Comparison of ENCODE assay signal across 2 cellular contexts in genomic region chr20:25987073-25987927, GRCh38.
TF ChIP-seq lines count a peak whose summit lies in the region.

No MANE protein-coding gene starts in this region.

TF ChIP-seq in K562, 482 proteins besides CTCF, POLR2A, EP300 and RAD21 (continued from another document and continues in another):
- TF ChIP-seq, protein P1, sequence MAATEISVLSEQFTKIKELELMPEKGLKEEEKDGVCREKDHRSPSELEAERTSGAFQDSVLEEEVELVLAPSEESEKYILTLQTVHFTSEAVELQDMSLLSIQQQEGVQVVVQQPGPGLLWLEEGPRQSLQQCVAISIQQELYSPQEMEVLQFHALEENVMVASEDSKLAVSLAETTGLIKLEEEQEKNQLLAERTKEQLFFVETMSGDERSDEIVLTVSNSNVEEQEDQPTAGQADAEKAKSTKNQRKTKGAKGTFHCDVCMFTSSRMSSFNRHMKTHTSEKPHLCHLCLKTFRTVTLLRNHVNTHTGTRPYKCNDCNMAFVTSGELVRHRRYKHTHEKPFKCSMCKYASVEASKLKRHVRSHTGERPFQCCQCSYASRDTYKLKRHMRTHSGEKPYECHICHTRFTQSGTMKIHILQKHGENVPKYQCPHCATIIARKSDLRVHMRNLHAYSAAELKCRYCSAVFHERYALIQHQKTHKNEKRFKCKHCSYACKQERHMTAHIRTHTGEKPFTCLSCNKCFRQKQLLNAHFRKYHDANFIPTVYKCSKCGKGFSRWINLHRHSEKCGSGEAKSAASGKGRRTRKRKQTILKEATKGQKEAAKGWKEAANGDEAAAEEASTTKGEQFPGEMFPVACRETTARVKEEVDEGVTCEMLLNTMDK (IDR thresholded peaks at IDR 0.05; ENCODE audit: borderline replicate concordance, insufficient read depth, low read depth, low read length, poor library complexity, severe bottlenecking) = peak; percentile 30
- 0 out of 2 replicates have a peak, but pooled peaks have one; percentile 13 for TF ChIP-seq HBP1 (CRISPR knock-in tag; IDR thresholded peaks at IDR 0.05)
- TF ChIP-seq CHD1 (IDR thresholded peaks at IDR 0.05; ENCODE audit: low read length) = no peak
- no peak for TF ChIP-seq ZKSCAN8 (CRISPR knock-in tag; IDR thresholded peaks at IDR 0.05)
- TF ChIP-seq, protein P2, sequence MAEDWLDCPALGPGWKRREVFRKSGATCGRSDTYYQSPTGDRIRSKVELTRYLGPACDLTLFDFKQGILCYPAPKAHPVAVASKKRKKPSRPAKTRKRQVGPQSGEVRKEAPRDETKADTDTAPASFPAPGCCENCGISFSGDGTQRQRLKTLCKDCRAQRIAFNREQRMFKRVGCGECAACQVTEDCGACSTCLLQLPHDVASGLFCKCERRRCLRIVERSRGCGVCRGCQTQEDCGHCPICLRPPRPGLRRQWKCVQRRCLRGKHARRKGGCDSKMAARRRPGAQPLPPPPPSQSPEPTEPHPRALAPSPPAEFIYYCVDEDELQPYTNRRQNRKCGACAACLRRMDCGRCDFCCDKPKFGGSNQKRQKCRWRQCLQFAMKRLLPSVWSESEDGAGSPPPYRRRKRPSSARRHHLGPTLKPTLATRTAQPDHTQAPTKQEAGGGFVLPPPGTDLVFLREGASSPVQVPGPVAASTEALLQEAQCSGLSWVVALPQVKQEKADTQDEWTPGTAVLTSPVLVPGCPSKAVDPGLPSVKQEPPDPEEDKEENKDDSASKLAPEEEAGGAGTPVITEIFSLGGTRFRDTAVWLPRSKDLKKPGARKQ (CRISPR knock-in tag; IDR thresholded peaks at IDR 0.05) = no peak
- TF ChIP-seq, protein P3, sequence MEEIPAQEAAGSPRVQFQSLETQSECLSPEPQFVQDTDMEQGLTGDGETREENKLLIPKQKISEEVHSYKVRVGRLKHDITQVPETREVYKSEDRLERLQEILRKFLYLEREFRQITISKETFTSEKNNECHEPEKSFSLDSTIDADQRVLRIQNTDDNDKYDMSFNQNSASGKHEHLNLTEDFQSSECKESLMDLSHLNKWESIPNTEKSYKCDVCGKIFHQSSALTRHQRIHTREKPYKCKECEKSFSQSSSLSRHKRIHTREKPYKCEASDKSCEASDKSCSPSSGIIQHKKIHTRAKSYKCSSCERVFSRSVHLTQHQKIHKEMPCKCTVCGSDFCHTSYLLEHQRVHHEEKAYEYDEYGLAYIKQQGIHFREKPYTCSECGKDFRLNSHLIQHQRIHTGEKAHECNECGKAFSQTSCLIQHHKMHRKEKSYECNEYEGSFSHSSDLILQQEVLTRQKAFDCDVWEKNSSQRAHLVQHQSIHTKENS (CRISPR knock-in tag; IDR thresholded peaks at IDR 0.05) = no peak
- TF ChIP-seq POLR3G (IDR thresholded peaks at IDR 0.05; ENCODE audit: extremely low read depth, insufficient read length, insufficient replicate concordance) = no peak

TF ChIP-seq in HepG2, 621 proteins besides CTCF, POLR2A, EP300 and RAD21 (continued from another document):
- TF ChIP-seq ZBTB33 (CRISPR knock-in tag; IDR thresholded peaks at IDR 0.05) (peak; percentile 92), MIER2 (CRISPR knock-in tag; IDR thresholded peaks at IDR 0.05) (no peak), NCOR1 (IDR thresholded peaks at IDR 0.05; ENCODE audit: borderline replicate concordance, low read length) (no peak), ZNF746 (CRISPR knock-in tag; IDR thresholded peaks at IDR 0.05) (no peak), NBN (conservative IDR thresholded peaks at IDR 0.05) (0 out of 2 replicates have a peak, but pooled peaks have one; percentile 53), CSRNP1 (CRISPR knock-in tag; IDR thresholded peaks at IDR 0.05) (no peak), ATM (IDR thresholded peaks at IDR 0.05; ENCODE audit: borderline replicate concordance) (0 out of 2 replicates have a peak, but pooled peaks have one; percentile 46), ZBTB1 (CRISPR knock-in tag; IDR thresholded peaks at IDR 0.05; ENCODE audit: borderline replicate concordance) (no peak), ZNF510 (CRISPR knock-in tag; IDR thresholded peaks at IDR 0.05; ENCODE audit: low read depth) (no peak), ZNF343 (CRISPR knock-in tag; IDR thresholded peaks at IDR 0.05) (no peak), ZMYM3 (CRISPR knock-in tag; IDR thresholded peaks at IDR 0.05) (no peak)
- TF ChIP-seq, protein P4, sequence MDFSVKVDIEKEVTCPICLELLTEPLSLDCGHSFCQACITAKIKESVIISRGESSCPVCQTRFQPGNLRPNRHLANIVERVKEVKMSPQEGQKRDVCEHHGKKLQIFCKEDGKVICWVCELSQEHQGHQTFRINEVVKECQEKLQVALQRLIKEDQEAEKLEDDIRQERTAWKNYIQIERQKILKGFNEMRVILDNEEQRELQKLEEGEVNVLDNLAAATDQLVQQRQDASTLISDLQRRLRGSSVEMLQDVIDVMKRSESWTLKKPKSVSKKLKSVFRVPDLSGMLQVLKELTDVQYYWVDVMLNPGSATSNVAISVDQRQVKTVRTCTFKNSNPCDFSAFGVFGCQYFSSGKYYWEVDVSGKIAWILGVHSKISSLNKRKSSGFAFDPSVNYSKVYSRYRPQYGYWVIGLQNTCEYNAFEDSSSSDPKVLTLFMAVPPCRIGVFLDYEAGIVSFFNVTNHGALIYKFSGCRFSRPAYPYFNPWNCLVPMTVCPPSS (IDR thresholded peaks at IDR 0.05) = 0 out of 2 replicates have a peak, but pooled peaks have one; percentile 32
